ENCODE assay signal across 16 cellular contexts in genomic region chr21:15423676-15424445, GRCh38.
DNase-seq lines count a peak whose midpoint lies in the region; ATAC-seq, FAIRE-seq and TF ChIP-seq lines count a peak whose summit lies in the region.
"Had no signal": no experiment of that assay in that cellular context is flagged by ENCODE, and none has a peak within 500 bp of the region (broad histone marks: within the 10 kb centered on the region; RNA-seq: fewer than 3 reads in every experiment).

No MANE protein-coding gene starts in this region.

- ATAC-seq in gastrocnemius medialis, result no peak

- H3K4me1 Mint-ChIP-seq in astrocyte (ENCODE audit: low read depth, unreplicated experiment), result peaks cover 31% of the 10 kb centered on the region
- peaks cover 51% of the 10 kb centered on the region for H3K4me1 Mint-ChIP-seq in neural progenitor cell

- TF ChIP-seq CTCF in astrocyte (IDR thresholded peaks at IDR 0.05; ENCODE audit: insufficient read depth, low read depth, low read length) (no peak), neural progenitor cell (IDR thresholded peaks at IDR 0.05) (no peak), gastrocnemius medialis (IDR thresholded peaks at IDR 0.05 in 4 of 5, conservative IDR thresholded peaks at IDR 0.05 in 1 of 5) (no peak)

- H3K9me3 Mint-ChIP-seq in astrocyte (ENCODE audit: unreplicated experiment), result no peaks in the 10 kb centered on the region
- H3K9me3 Mint-ChIP-seq in neural progenitor cell, result peaks cover 25% of the 10 kb centered on the region
- H3K9me3 Mint-ChIP-seq: CD4-positive, alpha-beta T cell had no signal

- TF ChIP-seq POLR2A in gastrocnemius medialis (IDR thresholded peaks at IDR 0.05), result no peak

- no peaks in the 10 kb centered on the region for H3K27me3 Mint-ChIP-seq in astrocyte (ENCODE audit: low read depth, unreplicated experiment)
- peaks cover 5% of the 10 kb centered on the region for H3K27me3 Mint-ChIP-seq in neural progenitor cell (ENCODE audit: insufficient read depth, low read depth)
- H3K27me3 Mint-ChIP-seq: CD4-positive, alpha-beta T cell had no signal

- H3K4me3 ChIP-seq in HUES6 (ENCODE audit: low read depth, low read length) (no peak overlapping the region; the same call in 1 of the 2 replicates), astrocyte (ENCODE audit: insufficient read depth, low read depth, low read length) (no peak overlapping the region), iPS-18a (ENCODE audit: low read length) (peak overlapping the region; percentile 45), neural progenitor cell (peak overlapping the region; percentile 20), gastrocnemius medialis (no peak overlapping the region)
- H3K4me3 ChIP-seq: PC-9 had no signal

- H3K4me2 ChIP-seq in astrocyte (ENCODE audit: low read length) (no peak overlapping the region), neural progenitor cell (peak overlapping the region; percentile 71)
- H3K4me2 ChIP-seq: PC-9 had no signal

- FAIRE-seq in astrocyte (lab: Jason Lieb, UNC), result no peak

- H3K27me3 ChIP-seq in HUES6 (ENCODE audit: control insufficient read depth, insufficient read depth, low read length), result no peaks in the 10 kb centered on the region
- no peaks in the 10 kb centered on the region for H3K27me3 ChIP-seq in astrocyte (ENCODE audit: insufficient read depth, low read length)
- no peaks in the 10 kb centered on the region for H3K27me3 ChIP-seq in iPS-18a (ENCODE audit: control insufficient read depth, insufficient read depth, low read length)
- H3K27me3 ChIP-seq in neural progenitor cell, result no peaks in the 10 kb centered on the region
- H3K27me3 ChIP-seq in gastrocnemius medialis, result no peaks in the 10 kb centered on the region

- H2AFZ ChIP-seq in astrocyte (ENCODE audit: low read depth, low read length) (no peak overlapping the region), neural progenitor cell (replicated peaks) (no peak overlapping the region)
- H2AFZ ChIP-seq: PC-9 had no signal

- in situ Hi-C loops in gastrocnemius medialis (cut with MboI; ENCODE audit: low sequenced_read_pairs in 4 of 4), result no loop called here

- H3K9me3 ChIP-seq in HUES6 (ENCODE audit: control insufficient read depth, insufficient read depth, low read depth, low read length), result no peaks in the 10 kb centered on the region; the same call in 1 of the 2 replicates
- H3K9me3 ChIP-seq in astrocyte (ENCODE audit: insufficient read depth, low read depth, low read length), result no peaks in the 10 kb centered on the region
- H3K9me3 ChIP-seq in iPS-18a (ENCODE audit: control insufficient read depth, low read depth, low read length), result no peaks in the 10 kb centered on the region
- H3K9me3 ChIP-seq in neural progenitor cell (ENCODE audit: low read depth), result no peaks in the 10 kb centered on the region
- H3K9me3 ChIP-seq in gastrocnemius medialis, result no peaks in the 10 kb centered on the region

- no peak overlapping the region for H3K4me3 Mint-ChIP-seq in astrocyte (ENCODE audit: unreplicated experiment)
- H3K4me3 Mint-ChIP-seq in neural progenitor cell, result no peak overlapping the region
- H3K4me3 Mint-ChIP-seq: CD4-positive, alpha-beta T cell had no signal

- H3K36me3 ChIP-seq in HUES6 (ENCODE audit: control insufficient read depth, insufficient read depth, low read length), result no peaks in the 10 kb centered on the region
- H3K36me3 ChIP-seq in astrocyte (ENCODE audit: insufficient read depth, low read length), result no peaks in the 10 kb centered on the region
- no peaks in the 10 kb centered on the region for H3K36me3 ChIP-seq in iPS-18a (ENCODE audit: control insufficient read depth, low read depth, low read length)
- no peaks in the 10 kb centered on the region for H3K36me3 ChIP-seq in neural progenitor cell
- no peaks in the 10 kb centered on the region for H3K36me3 ChIP-seq in gastrocnemius medialis

- H3K4me1 ChIP-seq in HUES6 (ENCODE audit: control insufficient read depth, insufficient read depth, low read length) (peaks cover 37% of the 10 kb centered on the region), astrocyte (ENCODE audit: insufficient read depth, low read length) (peaks cover 19% of the 10 kb centered on the region), iPS-18a (ENCODE audit: control insufficient read depth, low read depth, low read length) (peaks cover 37% of the 10 kb centered on the region), neural progenitor cell (peaks cover 57% of the 10 kb centered on the region), gastrocnemius medialis (no peaks in the 10 kb centered on the region)

- intact Hi-C loops in gastrocnemius medialis (cut with DNase I; ENCODE audit: low total_unique reads), result no loop called here

- H3K79me2 ChIP-seq in astrocyte (ENCODE audit: insufficient read depth, low read length) (no peaks in the 10 kb centered on the region), neural progenitor cell (ENCODE audit: low read depth) (no peaks in the 10 kb centered on the region)

- H3K27ac Mint-ChIP-seq in astrocyte (ENCODE audit: unreplicated experiment), result peak overlapping the region; percentile 0
- peak overlapping the region; percentile 47 for H3K27ac Mint-ChIP-seq in neural progenitor cell
- H3K27ac Mint-ChIP-seq: CD4-positive, alpha-beta T cell had no signal

- no peak for DNase-seq in astrocyte (ENCODE audit: low read depth)
- peak; percentile 74 for DNase-seq in neural progenitor cell (ENCODE audit: low spot score)
- DNase-seq in gastrocnemius medialis, result no peak
- DNase-seq in NOMO-1 treated with dmso at 0.1 percent for 144 hours (lab: John Stamatoyannopoulos, UW; ENCODE audit: unreplicated experiment), result no peak
- DNase-seq in DMS53 (lab: John Stamatoyannopoulos, UW), result no peak
- DNase-seq in activated CD4-positive, alpha-beta T cell treated with anti-CD3 and anti-CD28 coated beads, Interleukin-2, amount 50 U/mL, for 1 hour, result no peak
- DNase-seq: ACHN; CD4-positive, alpha-beta T cell; MM.1S; NCI-H1105; NCI-H1694 treated with DMSO at 0.1 percent for 48 hours; NCI-H446 treated with DMSO at 0.1 percent for 48 hours; PC-9; SW 1271 had no signal

- no peak overlapping the region for H3K9ac ChIP-seq in HUES6 (ENCODE audit: low read length)
- H3K9ac ChIP-seq in astrocyte (ENCODE audit: low read length), result no peak overlapping the region
- H3K9ac ChIP-seq in iPS-18a (ENCODE audit: low read length), result peak overlapping the region; percentile 16
- H3K9ac ChIP-seq in neural progenitor cell, result no peak overlapping the region

- no peaks in the 10 kb centered on the region for H4K20me1 ChIP-seq in astrocyte (ENCODE audit: insufficient read depth, low read length)
- H4K20me1 ChIP-seq in neural progenitor cell (ENCODE audit: low read depth), result no peaks in the 10 kb centered on the region

- no peaks in the 10 kb centered on the region for H3K36me3 Mint-ChIP-seq in astrocyte (ENCODE audit: low read depth, unreplicated experiment)
- H3K36me3 Mint-ChIP-seq in neural progenitor cell, result peaks cover 3% of the 10 kb centered on the region

- H3K27ac ChIP-seq in HUES6 (ENCODE audit: low read depth, low read length) (peak overlapping the region; percentile 72), astrocyte (ENCODE audit: low read depth, low read length) (no peak overlapping the region), iPS-18a (ENCODE audit: low read length) (peak overlapping the region; percentile 65), neural progenitor cell (peak overlapping the region; percentile 91), gastrocnemius medialis (no peak overlapping the region)
- H3K27ac ChIP-seq: PC-9 had no signal

- peaks cover 51% of the 10 kb centered on the region for H3F3A ChIP-seq in neural progenitor cell (ENCODE audit: low read depth)

Comparison
In these comparisons a context has a peak if more than half of its experiments do, and no peak if none do; other contexts are left out.
1. H3K27ac ChIP-seq: peak in HUES6 (single experiment), iPS-18a (single experiment) and neural progenitor cell (single experiment); none in astrocyte (single experiment) and gastrocnemius medialis (0 of 4).
2. H3K4me3 ChIP-seq: peak in iPS-18a (single experiment) and neural progenitor cell (single experiment); none in HUES6 (single experiment), astrocyte (single experiment) and gastrocnemius medialis (0 of 4).